ENCODE assay signal across 28 cellular contexts in genomic region chr15:49182128-49182527, GRCh38.
"Had no signal": no experiment of that assay in that cellular context is flagged by ENCODE, and none has a peak within 500 bp of the region (broad histone marks: within the 10 kb centered on the region; RNA-seq: fewer than 3 reads in every experiment).

No MANE protein-coding gene starts in this region.

- H3K9me3 ChIP-seq: ovary, psoas muscle, right lobe of liver, sigmoid colon, stomach, thoracic aorta, thyroid gland, upper lobe of left lung, vagina had no signal

- H3K4me1 ChIP-seq: neural progenitor cell, parathyroid adenoma, psoas muscle, right lobe of liver, sigmoid colon, upper lobe of left lung had no signal

- H3K36me3 Mint-ChIP-seq: natural killer cell, neural progenitor cell had no signal

- H3K27ac Mint-ChIP-seq: natural killer cell; nephron; neural progenitor cell; progenitor cell of endocrine pancreas; stimulated activated effector memory CD8-positive, alpha-beta T cell treated with anti-CD3 and anti-CD28 coated beads, Interleukin-12 subunit alpha, Interleukin-12 subunit beta, amount 100 ng/mL, for 72 hours; stimulated activated naive B cell treated with anti-CD40 and anti-IgM and Interleukin-4, amounts not matched to agents 10 μg/mL and 1 μg/mL and 100 μg/mL, for 72 hours; stimulated activated naive CD8-positive, alpha-beta T cell treated with anti-CD3 and anti-CD28 coated beads, Interleukin-15, Interleukin-2, amounts not matched to agents 100 ng/mL and 50 ng/mL, for 24 hours had no signal

- H3K27ac ChIP-seq: neural progenitor cell, ovary, parathyroid adenoma, psoas muscle, right lobe of liver, sigmoid colon, stomach, thoracic aorta, thyroid gland, upper lobe of left lung, vagina had no signal

- DNase-seq: natural killer cell; occipital lobe; ovary; posterior cingulate gyrus; psoas muscle; right cardiac atrium; right lobe of liver; sigmoid colon; small intestine; stimulated activated CD4-positive, alpha-beta T cell treated with anti-CD3 and anti-CD28 coated beads, Interleukin-15, amount 100 ng/mL, for 24 hours; stimulated activated CD4-positive, alpha-beta T cell treated with anti-CD3 and anti-CD28 coated beads, Interleukin-2, amount 100 ng/mL, for 24 hours; stimulated activated CD4-positive, alpha-beta T cell treated with anti-CD3 and anti-CD28 coated beads, Interleukin-2, amount 100 ng/mL, for 48 hours; stimulated activated CD4-positive, alpha-beta T cell treated with anti-CD3 and anti-CD28 coated beads, Interleukin-4, amount 100 ng/mL, for 24 hours; stimulated activated naive B cell treated with anti-CD40 and anti-IgM and Interleukin-4, amounts not matched to agents 10 μg/mL and 1 μg/mL and 100 μg/mL, for 72 hours; stimulated activated naive CD4-positive, alpha-beta T cell treated with Interleukin-2 at 50 U/mL for 16 hours; stomach; thyroid gland; trophoblast cell; upper lobe of left lung had no signal

- H3K27me3 Mint-ChIP-seq: progenitor cell of endocrine pancreas; stimulated activated naive B cell treated with anti-CD40 and anti-IgM and Interleukin-4, amounts not matched to agents 10 μg/mL and 1 μg/mL and 100 μg/mL, for 72 hours; stimulated activated naive CD8-positive, alpha-beta T cell treated with anti-CD3 and anti-CD28 coated beads, Interleukin-15, Interleukin-2, amounts not matched to agents 100 ng/mL and 50 ng/mL, for 24 hours had no signal

- H3K4me3 ChIP-seq: neural progenitor cell, ovary, psoas muscle, right lobe of liver, sigmoid colon, stomach, thoracic aorta, thyroid gland, tibial nerve, upper lobe of left lung, vagina had no signal

- H3K4me1 Mint-ChIP-seq: nephron, neural progenitor cell had no signal

- H3K4me3 Mint-ChIP-seq: natural killer cell; nephron; neural progenitor cell; stimulated activated effector memory CD8-positive, alpha-beta T cell treated with anti-CD3 and anti-CD28 coated beads, Interleukin-12 subunit alpha, Interleukin-12 subunit beta, amount 100 ng/mL, for 72 hours; stimulated activated naive B cell treated with anti-CD40 and anti-IgM and Interleukin-4, amounts not matched to agents 10 μg/mL and 1 μg/mL and 100 μg/mL, for 72 hours; stimulated activated naive CD8-positive, alpha-beta T cell treated with anti-CD3 and anti-CD28 coated beads, Interleukin-15, Interleukin-2, amounts not matched to agents 100 ng/mL and 50 ng/mL, for 24 hours had no signal

- H3K36me3 ChIP-seq: neural progenitor cell, ovary, right lobe of liver, sigmoid colon, stomach, thoracic aorta, thyroid gland, upper lobe of left lung, vagina had no signal

- ATAC-seq: natural killer cell; psoas muscle; right cardiac atrium; right lobe of liver; stimulated activated effector memory CD8-positive, alpha-beta T cell treated with anti-CD3 and anti-CD28 coated beads, Interleukin-12 subunit alpha, Interleukin-12 subunit beta, amount 100 ng/mL, for 72 hours; stimulated activated naive B cell treated with anti-CD40 and anti-IgM and Interleukin-4, amounts not matched to agents 10 μg/mL and 1 μg/mL and 100 μg/mL, for 72 hours had no signal

- H3K9me3 Mint-ChIP-seq: natural killer cell; neural progenitor cell; stimulated activated effector memory CD8-positive, alpha-beta T cell treated with anti-CD3 and anti-CD28 coated beads, Interleukin-12 subunit alpha, Interleukin-12 subunit beta, amount 100 ng/mL, for 72 hours had no signal
